Comparison of ENCODE assay signal across 9 cellular contexts in the genomic region with DNA sequence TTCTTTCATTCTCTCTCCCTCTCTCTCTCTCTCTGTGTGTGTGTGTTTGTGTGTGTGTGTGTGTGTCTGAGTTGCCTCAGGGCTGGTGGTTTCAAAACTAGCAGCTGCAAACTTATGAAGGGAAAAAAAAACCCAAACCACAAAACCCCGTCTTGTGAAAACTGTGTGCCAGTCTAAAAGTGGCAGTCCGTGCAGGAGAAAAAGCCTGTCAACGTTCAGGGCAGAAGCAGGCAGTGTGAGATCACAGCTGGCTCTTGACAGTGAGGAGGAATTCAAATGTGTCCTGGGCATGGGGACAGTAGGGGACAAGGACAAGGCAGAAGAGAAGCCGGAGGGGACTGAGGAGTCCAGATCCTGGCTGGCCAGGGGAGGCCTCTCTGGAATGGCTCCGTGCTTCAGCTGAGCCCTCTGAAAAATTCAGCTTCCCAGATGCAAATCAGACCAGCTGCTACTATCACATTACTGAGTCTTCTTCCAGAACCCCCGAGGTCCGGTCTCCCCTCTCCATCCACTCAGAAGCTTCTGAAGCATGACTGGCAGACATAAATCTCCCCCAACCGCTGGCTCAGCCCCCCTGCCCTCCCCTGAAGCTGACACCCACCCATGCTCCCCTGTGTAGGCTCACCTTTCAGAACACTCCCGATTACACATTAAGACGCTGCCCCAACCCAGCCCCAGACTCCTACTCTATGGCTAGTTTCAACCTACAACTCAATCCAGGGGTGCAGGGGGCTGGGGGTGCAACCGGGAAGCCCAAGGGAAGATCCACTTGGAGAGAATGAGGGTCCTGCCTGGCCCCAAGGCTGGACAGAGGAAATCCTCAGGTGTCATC. TPM values are rescaled to one million over a fixed set of nuclear protein-coding genes. Genes with fewer than 3 reads are reported as not detected.
A peak's percentile ranks its signal among the peaks of the same experiment; 100 is the strongest.
DNase-seq lines count a peak whose midpoint lies in the region; ATAC-seq and TF ChIP-seq lines count a peak whose summit lies in the region.
"Had no signal": no experiment of that assay in that cellular context is flagged by ENCODE, and none has a peak within 500 bp of the region (broad histone marks: within the 10 kb centered on the region; RNA-seq: fewer than 3 reads in every experiment).

No MANE protein-coding gene starts in this region.

- TF ChIP-seq CTCF in GM20000 (IDR thresholded peaks at IDR 0.05; ENCODE audit: extremely low read depth, missing control alignments), result no peak

- ATAC-seq in GM21576 (IDR thresholded peaks at IDR 0.05; ENCODE audit: unreplicated experiment), result peak; percentile 50
- peak; percentile 68 for ATAC-seq in activated T-helper 17 cell treated with anti-CD3 and anti-CD28 coated beads, Interleukin-2, amount 50 U/mL, for 72 hours (replicated peaks)
- peak; percentile 17 for ATAC-seq in left lobe of liver
- ATAC-seq: K562 had no signal

- H3K27me3 Mint-ChIP-seq in activated T-helper 17 cell treated with anti-CD3 and anti-CD28 coated beads, Interleukin-2, amount 50 U/mL, for 72 hours, result no peaks in the 10 kb centered on the region

- H3K9me3 Mint-ChIP-seq in activated T-helper 17 cell treated with anti-CD3 and anti-CD28 coated beads, Interleukin-2, amount 50 U/mL, for 72 hours, result no peaks in the 10 kb centered on the region

- H3K27ac Mint-ChIP-seq in activated T-helper 17 cell treated with anti-CD3 and anti-CD28 coated beads, Interleukin-2, amount 50 U/mL, for 72 hours, result peak overlapping the region; percentile 88

- intact Hi-C loops in posterior vena cava (cut with DNase I), result loop anchor here in 1 of 2 donors (10.0 kb wide), 1 partner anchor 579 kb away; no protein-coding TSS in a partner anchor

- peak overlapping the region; percentile 80 for H3K4me3 Mint-ChIP-seq in activated T-helper 17 cell treated with anti-CD3 and anti-CD28 coated beads, Interleukin-2, amount 50 U/mL, for 72 hours

- H3K36me3 Mint-ChIP-seq in activated T-helper 17 cell treated with anti-CD3 and anti-CD28 coated beads, Interleukin-2, amount 50 U/mL, for 72 hours (ENCODE audit: low read depth), result peaks cover 15% of the 10 kb centered on the region

- DNase-seq in EL (peak; percentile 63), Kasumi-1 (lab: John Stamatoyannopoulos, UW) (peak; percentile 74 to 76), left lobe of liver (ENCODE audit: low spot score) (no peak), middle frontal gyrus (ENCODE audit: extremely low spot score, low spot score) (no peak), GM20000 (ENCODE audit: low spot score) (no peak), posterior vena cava (ENCODE audit: low spot score) (no peak)

- H3K4me1 Mint-ChIP-seq in activated T-helper 17 cell treated with anti-CD3 and anti-CD28 coated beads, Interleukin-2, amount 50 U/mL, for 72 hours, result peaks cover 83% of the 10 kb centered on the region

RNA-seq across cellular contexts. Expression of a gene that starts 32.0 kb away (rescaled TPM):
- total RNA-seq in activated T-helper 17 cell treated with anti-CD3 and anti-CD28 coated beads, Interleukin-2, amount 50 U/mL, for 72 hours, result 10 to 100 TPM; 55.6 to 73.4 TPM
- total RNA-seq in left lobe of liver (3.4 TPM), posterior vena cava (10 to 100 TPM; 25.3 to 29.7 TPM)

Comparison
In these comparisons a context has a peak if more than half of its experiments do, and no peak if none do; other contexts are left out.
1. DNase-seq: peak in EL (single experiment) and Kasumi-1 (2 of 2); none in left lobe of liver (single experiment), middle frontal gyrus (single experiment), GM20000 (single experiment) and posterior vena cava (single experiment).
2. ATAC-seq: peak in every context shown above with its lines; median percentile 68 in activated T-helper 17 cell treated with anti-CD3 and anti-CD28 coated beads, Interleukin-2, amount 50 U/mL, for 72 hours; 50 in GM21576; 17 in left lobe of liver.